Comparison of ENCODE assay signal across 8 cellular contexts in genomic region chr17:15233022-15233805, GRCh38. TPM values are rescaled to one million over a fixed set of nuclear protein-coding genes. Genes with fewer than 3 reads are reported as not detected.
A peak's percentile ranks its signal among the peaks of the same experiment; 100 is the strongest.
DNase-seq lines count a peak whose midpoint lies in the region; ATAC-seq, FAIRE-seq and TF ChIP-seq lines count a peak whose summit lies in the region.

No MANE protein-coding gene starts in this region.

- peak; percentile 1 for TF ChIP-seq CTCF in bronchial epithelial cell (IDR thresholded peaks at IDR 0.05; ENCODE audit: insufficient read depth, low read length, severe bottlenecking)

- ATAC-seq in HG02970 (IDR thresholded peaks at IDR 0.05; ENCODE audit: low FRiP score, unreplicated experiment) (no peak), GM19035 (IDR thresholded peaks at IDR 0.05; ENCODE audit: unreplicated experiment) (no peak)

- no peaks in the 10 kb centered on the region for H3K27me3 ChIP-seq in bronchial epithelial cell (ENCODE audit: control insufficient read depth, insufficient read depth, low read length)

- DNase-seq in COLO829 (ENCODE audit: low spot score), result peak; percentile 40
- peak; percentile 23 to 34 for DNase-seq in Kasumi-1 (lab: John Stamatoyannopoulos, UW)
- DNase-seq in bronchial epithelial cell (ENCODE audit: low read depth), result peak; percentile 50
- DNase-seq in medulla oblongata (ENCODE audit: extremely low spot score), result peak; percentile 65
- no peak for DNase-seq in NCI-H2196 (lab: John Stamatoyannopoulos, UW; ENCODE audit: unreplicated experiment)
- no peak for DNase-seq in activated CD4-positive, CD25-positive, alpha-beta regulatory T cell (lab: John Stamatoyannopoulos, UW)

- peak; percentile 76 for FAIRE-seq in bronchial epithelial cell (lab: Jason Lieb, UNC)

- H3K36me3 ChIP-seq in bronchial epithelial cell (ENCODE audit: control insufficient read depth, insufficient read depth, low read length), result no peaks in the 10 kb centered on the region

- H3K4me3 ChIP-seq in bronchial epithelial cell (ENCODE audit: low read depth, low read length), result no peak overlapping the region

RNA-seq across cellular contexts. Expression of gene PMP22, which starts 31.9 kb away (rescaled TPM):
- 0.13 and 2.6 TPM in 2 replicates for total RNA-seq in bronchial epithelial cell

Comparison
In these comparisons a context has a peak if more than half of its experiments do, and no peak if none do; other contexts are left out.
1. DNase-seq: peak in COLO829 (single experiment), Kasumi-1 (2 of 2), bronchial epithelial cell (single experiment) and medulla oblongata (single experiment); none in NCI-H2196 (single experiment) and activated CD4-positive, CD25-positive, alpha-beta regulatory T cell (0 of 4).